ENCODE assay signal across 8 cellular contexts in genomic region chr17:80101160-80101945, GRCh38. TPM values are rescaled to one million over a fixed set of nuclear protein-coding genes. Genes with fewer than 3 reads are reported as not detected.
DNase-seq lines count a peak whose midpoint lies in the region; ATAC-seq and TF ChIP-seq lines count a peak whose summit lies in the region.

Gene GAA, plus strand, starts transcription at chr17:80101581. Its CDS starts 3,006 bp downstream, at chr17:80104587.

- peaks cover 0 to 5% of the 10 kb centered on the region in 2 experiments; a peak in 1 of 4 replicates for H3K36me3 ChIP-seq in HCT116 (ENCODE audit: control insufficient read depth in 1 of 2, insufficient read depth in 2 of 2, low read length in 2 of 2)
- no peaks in the 10 kb centered on the region for H3K36me3 ChIP-seq in heart right ventricle
- no peaks in the 10 kb centered on the region for H3K36me3 ChIP-seq in upper lobe of right lung

- H3K27ac ChIP-seq in HCT116 (ENCODE audit: low read depth, low read length): peak within 1 kb of the TSS; percentile 83
- H3K27ac ChIP-seq in adipose tissue (ENCODE audit: low read depth, low read length): no peak within 1 kb of the TSS
- peak within 1 kb of the TSS; percentile 75 to 97 (median 93) for H3K27ac ChIP-seq in heart right ventricle
- peak within 1 kb of the TSS; percentile 90 for H3K27ac ChIP-seq in upper lobe of right lung

- CTCF ChIA-PET in HCT116 (lab: Charles Lee): interaction anchor here (0.6 to 1.5 kb wide), 34 partner anchors 9 to 355 kb away, joined by 3 to 42 read pairs (median 4); partner anchors contain the start of genes CBX8, ENDOV, SGSH and SLC26A11

- H3K9me3 ChIP-seq in HCT116 (ENCODE audit: control insufficient read depth in 1 of 2, insufficient read depth in 1 of 2, low read depth in 1 of 2, low read length in 2 of 2): no peaks in the 10 kb centered on the region
- H3K9me3 ChIP-seq in heart right ventricle: no peaks in the 10 kb centered on the region
- H3K9me3 ChIP-seq in upper lobe of right lung: no peaks in the 10 kb centered on the region

- RAD21 ChIA-PET in HCT116 (lab: Charles Lee; ENCODE audit: low non-redundant PET in 1 of 2, low total read pairs in 2 of 2, uncharacterized antibody in 2 of 2, unreplicated experiment in 2 of 2): interaction anchor here in 1 of 2 experiments (0.5 to 1.8 kb wide), 3 partner anchors 20 to 93 kb away, joined by 3 to 5 read pairs (median 3); no protein-coding TSS in a partner anchor

- no peaks in the 10 kb centered on the region for H4K20me1 ChIP-seq in HCT116 (ENCODE audit: insufficient read depth)

- POLR2A ChIA-PET in HCT116 (lab: Charles Lee): interaction anchor here (0.6 to 1.5 kb wide), 10 partner anchors 9 to 94 kb away, joined by 3 to 6 read pairs (median 4); no protein-coding TSS in a partner anchor

- peak within 1 kb of the TSS; percentile 75 for H2AFZ ChIP-seq in HCT116 (ENCODE audit: low read depth, low read length, poor library complexity, severe bottlenecking)

- H3K9ac ChIP-seq in HCT116 (ENCODE audit: low read length): peak within 1 kb of the TSS; percentile 71

- no peaks in the 10 kb centered on the region for H3K9me3 Mint-ChIP-seq in progenitor cell of endocrine pancreas (ENCODE audit: low read depth)

- intact Hi-C loops in HCT116 (cut with micrococcal nuclease): loop anchor here (1.0 kb wide), 1 partner anchor 152 kb away; no protein-coding TSS in a partner anchor
- intact Hi-C loops in heart right ventricle (cut with DNase I): loop anchor here in 3 of 10 donors (1.0 to 5.0 kb wide), 6 partner anchors 45 to 157 kb away; partner anchors contain the start of genes EIF4A3 (in 3 of the 3) and CCDC40 (in 1 of the 3)
- intact Hi-C loops in upper lobe of right lung (cut with DNase I): no loop called here

- peak within 1 kb of the TSS; percentile 71 to 99 for H3K4me3 ChIP-seq in HCT116 (replicated peaks in 1 of 2; ENCODE audit: low read depth in 1 of 2, low read length in 2 of 2)
- H3K4me3 ChIP-seq in heart right ventricle: peak within 1 kb of the TSS; percentile 75 to 97 (median 92)
- H3K4me3 ChIP-seq in upper lobe of right lung: peak within 1 kb of the TSS; percentile 92

- peak within 1 kb of the TSS; percentile 93 for H3K4me3 Mint-ChIP-seq in progenitor cell of endocrine pancreas (ENCODE audit: low read depth)

- H3K4me2 ChIP-seq in HCT116 (ENCODE audit: low read length): peak within 1 kb of the TSS; percentile 100

- TF ChIP-seq CTCF in HCT116 (IDR thresholded peaks at IDR 0.05 in 2 of 3, conservative IDR thresholded peaks at IDR 0.05 in 1 of 3; ENCODE audit: borderline replicate concordance in 1 of 3, insufficient read depth in 1 of 3, low read depth in 2 of 3, low read length in 2 of 3) (peak in 2 of 3 experiments; percentile 69 to 83; a peak in 5 of 6 replicates), heart right ventricle (IDR thresholded peaks at IDR 0.05) (peak; percentile 72 to 97 (median 86)), progenitor cell of endocrine pancreas (IDR thresholded peaks at IDR 0.05; ENCODE audit: unreplicated experiment) (peak; percentile 95), upper lobe of right lung (IDR thresholded peaks at IDR 0.05) (peak; percentile 69)

- TF ChIP-seq RAD21 in HCT116 (IDR thresholded peaks at IDR 0.05; ENCODE audit: low read depth): no peak

- H3K27ac Mint-ChIP-seq in progenitor cell of endocrine pancreas: peak within 1 kb of the TSS; percentile 91

- no TSS peak for BruUV-seq in HCT116 (replicated peaks; lab: Mats Ljungman, UMichigan)

- H3K4me1 ChIP-seq in HCT116 (ENCODE audit: control insufficient read depth in 1 of 2, insufficient read depth in 2 of 2, low read length in 2 of 2) (peaks cover 27 to 33% of the 10 kb centered on the region in 2 experiments), heart right ventricle (peaks cover 0 to 23% (median 14%) of the 10 kb centered on the region in 9 donors), upper lobe of right lung (peaks cover 14% of the 10 kb centered on the region)

- ATAC-seq in HCT116: peak; percentile 90
- peak; percentile 80 to 94 (median 91) for ATAC-seq in heart right ventricle
- ATAC-seq in upper lobe of right lung: peak; percentile 94

- WGBS in adipose tissue, 3 donors: 0 to 1% (median 1%) methylated on average over 78 to 107 of the region's 107 CpGs
- 0 to 1% methylated on average over 86 to 107 of the region's 107 CpGs for WGBS in heart right ventricle, 2 donors

- peaks cover 9% of the 10 kb centered on the region for H3K27me3 Mint-ChIP-seq in progenitor cell of endocrine pancreas

- H3K27me3 ChIP-seq in HCT116 (ENCODE audit: insufficient read depth, low read length) (no peaks in the 10 kb centered on the region), heart right ventricle (no peaks in the 10 kb centered on the region), upper lobe of right lung (no peaks in the 10 kb centered on the region)

- H3K79me2 ChIP-seq in HCT116 (ENCODE audit: insufficient read depth, low read length): peaks cover 7% of the 10 kb centered on the region; the same call in 1 of the 2 replicates

- peaks cover 11% of the 10 kb centered on the region for H3K4me1 Mint-ChIP-seq in progenitor cell of endocrine pancreas (ENCODE audit: low read depth)

- DNase-seq in GM04504 (ENCODE audit: low read depth): peak; percentile 67
- peak; percentile 68 for DNase-seq in HCT116 (ENCODE audit: low read depth, low spot score)
- peak; percentile 83 for DNase-seq in NCI-H1092 (lab: John Stamatoyannopoulos, UW)
- peak; percentile 81 to 92 (median 83) for DNase-seq in T-helper 1 cell
- peak; percentile 81 to 91 for DNase-seq in heart right ventricle
- peak; percentile 94 for DNase-seq in progenitor cell of endocrine pancreas (ENCODE audit: low spot score, unreplicated experiment)
- peak; percentile 94 for DNase-seq in upper lobe of right lung

- H3K9me2 ChIP-seq in HCT116 (ENCODE audit: insufficient read depth): no peaks in the 10 kb centered on the region

- TF ChIP-seq POLR2A in HCT116 (IDR thresholded peaks at IDR 0.05; ENCODE audit: borderline replicate concordance, extremely low read depth, insufficient read depth, insufficient read length): peak; percentile 79

- H3K36me3 Mint-ChIP-seq in progenitor cell of endocrine pancreas (ENCODE audit: insufficient read depth): no peaks in the 10 kb centered on the region

TF ChIP-seq in HCT116, 20 proteins besides CTCF, POLR2A, EP300 and RAD21:
- TF ChIP-seq, protein P1, sequence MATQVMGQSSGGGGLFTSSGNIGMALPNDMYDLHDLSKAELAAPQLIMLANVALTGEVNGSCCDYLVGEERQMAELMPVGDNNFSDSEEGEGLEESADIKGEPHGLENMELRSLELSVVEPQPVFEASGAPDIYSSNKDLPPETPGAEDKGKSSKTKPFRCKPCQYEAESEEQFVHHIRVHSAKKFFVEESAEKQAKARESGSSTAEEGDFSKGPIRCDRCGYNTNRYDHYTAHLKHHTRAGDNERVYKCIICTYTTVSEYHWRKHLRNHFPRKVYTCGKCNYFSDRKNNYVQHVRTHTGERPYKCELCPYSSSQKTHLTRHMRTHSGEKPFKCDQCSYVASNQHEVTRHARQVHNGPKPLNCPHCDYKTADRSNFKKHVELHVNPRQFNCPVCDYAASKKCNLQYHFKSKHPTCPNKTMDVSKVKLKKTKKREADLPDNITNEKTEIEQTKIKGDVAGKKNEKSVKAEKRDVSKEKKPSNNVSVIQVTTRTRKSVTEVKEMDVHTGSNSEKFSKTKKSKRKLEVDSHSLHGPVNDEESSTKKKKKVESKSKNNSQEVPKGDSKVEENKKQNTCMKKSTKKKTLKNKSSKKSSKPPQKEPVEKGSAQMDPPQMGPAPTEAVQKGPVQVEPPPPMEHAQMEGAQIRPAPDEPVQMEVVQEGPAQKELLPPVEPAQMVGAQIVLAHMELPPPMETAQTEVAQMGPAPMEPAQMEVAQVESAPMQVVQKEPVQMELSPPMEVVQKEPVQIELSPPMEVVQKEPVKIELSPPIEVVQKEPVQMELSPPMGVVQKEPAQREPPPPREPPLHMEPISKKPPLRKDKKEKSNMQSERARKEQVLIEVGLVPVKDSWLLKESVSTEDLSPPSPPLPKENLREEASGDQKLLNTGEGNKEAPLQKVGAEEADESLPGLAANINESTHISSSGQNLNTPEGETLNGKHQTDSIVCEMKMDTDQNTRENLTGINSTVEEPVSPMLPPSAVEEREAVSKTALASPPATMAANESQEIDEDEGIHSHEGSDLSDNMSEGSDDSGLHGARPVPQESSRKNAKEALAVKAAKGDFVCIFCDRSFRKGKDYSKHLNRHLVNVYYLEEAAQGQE (IDR thresholded peaks at IDR 0.05; ENCODE audit: low read depth): no peak
- TF ChIP-seq EZH2 (IDR thresholded peaks at IDR 0.05): no peak
- TF ChIP-seq EGR1 (IDR thresholded peaks at IDR 0.05; ENCODE audit: low read depth): no peak
- no peak for TF ChIP-seq CEBPB (IDR thresholded peaks at IDR 0.05; ENCODE audit: low read depth)
- peak; percentile 81; the same call in 1 of the 2 replicates for TF ChIP-seq ZFX (IDR thresholded peaks at IDR 0.05)
- TF ChIP-seq YY1 (IDR thresholded peaks at IDR 0.05; ENCODE audit: extremely low read depth, insufficient replicate concordance, low read depth, low read length): peak; percentile 30
- TF ChIP-seq ZBTB33 (IDR thresholded peaks at IDR 0.05; ENCODE audit: extremely low read depth, insufficient replicate concordance, low read length): peak; percentile 41
- TF ChIP-seq ZNF274 (IDR thresholded peaks at IDR 0.05; ENCODE audit: low read depth, low read length): no peak
- TF ChIP-seq POLR2AphosphoS5 (IDR thresholded peaks at IDR 0.05; ENCODE audit: low read depth, low read length): peak; percentile 88

RNA-seq across cellular contexts. Expression of gene GAA, which starts in this region (rescaled TPM):
- total RNA-seq in HCT116 (2021; ENCODE audit: unreplicated experiment): 131 TPM
- polyA plus RNA-seq in HCT116 (2012): 139 and 156 TPM in 2 replicates
- 10 to 100 TPM; 21.0 to 30.0 (median 26.2) TPM for polyA plus RNA-seq in adipose tissue
- 10 to 100 TPM; 29.6 to 67.7 (median 52.1) TPM for total RNA-seq in heart right ventricle
- polyA plus RNA-seq in heart right ventricle: 10 to 100 TPM; 26.4 to 41.0 TPM
- total RNA-seq in progenitor cell of endocrine pancreas: 37.9 and 41.1 TPM in 2 replicates
- total RNA-seq in upper lobe of right lung: 99.1 TPM
